Comparison of ENCODE assay signal across 8 cellular contexts in genomic region chr5:83711982-83712601, GRCh38. TPM values are rescaled to one million over a fixed set of nuclear protein-coding genes. Genes with fewer than 3 reads are reported as not detected.
DNase-seq lines count a peak whose midpoint lies in the region; ATAC-seq and TF ChIP-seq lines count a peak whose summit lies in the region.

No MANE protein-coding gene starts in this region.

- CTCF ChIA-PET in CD8-positive, alpha-beta T cell (lab: Charles Lee) = interaction anchor here (0.6 to 2.0 kb wide), 4 partner anchors 9 to 443 kb away, joined by 3 to 8 read pairs (median 4); partner anchors contain the start of gene HAPLN1

- H3K36me3 ChIP-seq in CD8-positive, alpha-beta T cell (ENCODE audit: insufficient read depth, low read length) = no peaks in the 10 kb centered on the region
- H3K36me3 ChIP-seq in neural cell (ENCODE audit: insufficient read depth, low read length) = no peaks in the 10 kb centered on the region

- H3K27ac Mint-ChIP-seq in CD8-positive, alpha-beta T cell = no peak overlapping the region

- H3K9me3 Mint-ChIP-seq in CD8-positive, alpha-beta T cell = no peaks in the 10 kb centered on the region

- H3K27me3 ChIP-seq in CD8-positive, alpha-beta T cell (ENCODE audit: insufficient read depth, low read length) = no peaks in the 10 kb centered on the region
- H3K27me3 ChIP-seq in neural cell (ENCODE audit: insufficient read depth, low read depth, low read length) = no peaks in the 10 kb centered on the region

- no peak overlapping the region for H3K4me3 ChIP-seq in CD8-positive, alpha-beta T cell (ENCODE audit: low read depth, low read length)
- no peak overlapping the region for H3K4me3 ChIP-seq in neural cell (ENCODE audit: low read length)

- H3K4me2 ChIP-seq in neural cell (ENCODE audit: low read length) = no peak overlapping the region

- no peaks in the 10 kb centered on the region for H4K20me1 ChIP-seq in neural cell (ENCODE audit: insufficient read depth)

- no peaks in the 10 kb centered on the region for H3K4me1 Mint-ChIP-seq in CD8-positive, alpha-beta T cell (ENCODE audit: low read depth)

- H3K9me2 ChIP-seq in neural cell (ENCODE audit: insufficient read depth, low read length) = no peaks in the 10 kb centered on the region

- H2AFZ ChIP-seq in neural cell (ENCODE audit: low read depth, low read length) = no peak overlapping the region

- POLR2A ChIA-PET in CD8-positive, alpha-beta T cell (lab: Charles Lee) = no interaction called here

- peaks cover 7% of the 10 kb centered on the region for H3K27me3 Mint-ChIP-seq in CD8-positive, alpha-beta T cell (ENCODE audit: low read depth)

- H3K9ac ChIP-seq in neural cell (ENCODE audit: low read length) = no peak overlapping the region

- DNase-seq in CD8-positive, alpha-beta T cell = peak in 1 of 7 experiments; percentile 20
- peak; percentile 13 for DNase-seq in OCI-M2 (lab: John Stamatoyannopoulos, UW; ENCODE audit: unreplicated experiment)
- peak; percentile 17 to 52 for DNase-seq in dermis microvascular lymphatic vessel endothelial cell (ENCODE audit: low read depth in 2 of 2)
- no peak for DNase-seq in COLO829 (ENCODE audit: low spot score)
- no peak for DNase-seq in activated effector memory CD4-positive, alpha-beta T cell treated with Interleukin-2 at 50 U/mL for 16 hours

- ATAC-seq in CD8-positive, alpha-beta T cell = no peak
- ATAC-seq in GM18508 (IDR thresholded peaks at IDR 0.05; ENCODE audit: insufficient read depth, unreplicated experiment) (peak; percentile 70), HG02973 (IDR thresholded peaks at IDR 0.05; ENCODE audit: unreplicated experiment) (peak; percentile 70)

- TF ChIP-seq RAD21 in neural cell (conservative IDR thresholded peaks at IDR 0.05) = peak; percentile 59

- TF ChIP-seq CTCF in CD8-positive, alpha-beta T cell (IDR thresholded peaks at IDR 0.05) = peak; percentile 83
- TF ChIP-seq CTCF in neural cell (IDR thresholded peaks at IDR 0.05; ENCODE audit: poor library complexity, severe bottlenecking) = peak; percentile 67

- H3K9me3 ChIP-seq in CD8-positive, alpha-beta T cell (ENCODE audit: low read length) = no peaks in the 10 kb centered on the region
- no peaks in the 10 kb centered on the region for H3K9me3 ChIP-seq in neural cell (ENCODE audit: low read length)

- no peak for TF ChIP-seq EP300 in neural cell (conservative IDR thresholded peaks at IDR 0.05; ENCODE audit: poor library complexity, severe bottlenecking)

- H3K4me3 Mint-ChIP-seq in CD8-positive, alpha-beta T cell = no peak overlapping the region

- no peaks in the 10 kb centered on the region for H3K79me2 ChIP-seq in neural cell (replicated peaks; ENCODE audit: insufficient read depth, low read length)

- intact Hi-C loops in CD8-positive, alpha-beta T cell (cut with DNase I, micrococcal nuclease) = no loop called here

- H3F3A ChIP-seq in neural cell (ENCODE audit: insufficient read depth, low read length, poor library complexity, severe bottlenecking) = no peaks in the 10 kb centered on the region

- H3K4me1 ChIP-seq in CD8-positive, alpha-beta T cell (ENCODE audit: insufficient read depth, low read length) = no peaks in the 10 kb centered on the region

- H3K27ac ChIP-seq in CD8-positive, alpha-beta T cell (ENCODE audit: low read depth, low read length) = no peak overlapping the region
- H3K27ac ChIP-seq in neural cell (ENCODE audit: low read length) = no peak overlapping the region

- no peaks in the 10 kb centered on the region for H3K36me3 Mint-ChIP-seq in CD8-positive, alpha-beta T cell

TF ChIP-seq in neural cell, 6 proteins besides CTCF, POLR2A, EP300 and RAD21:
- TF ChIP-seq SMC3 (conservative IDR thresholded peaks at IDR 0.05; ENCODE audit: poor library complexity) = peak; percentile 70
- no peak for TF ChIP-seq TAF1 (IDR thresholded peaks at IDR 0.05; ENCODE audit: low read depth)
- TF ChIP-seq POLR2AphosphoS5 (IDR thresholded peaks at IDR 0.05) = no peak
- TF ChIP-seq, protein P1, sequence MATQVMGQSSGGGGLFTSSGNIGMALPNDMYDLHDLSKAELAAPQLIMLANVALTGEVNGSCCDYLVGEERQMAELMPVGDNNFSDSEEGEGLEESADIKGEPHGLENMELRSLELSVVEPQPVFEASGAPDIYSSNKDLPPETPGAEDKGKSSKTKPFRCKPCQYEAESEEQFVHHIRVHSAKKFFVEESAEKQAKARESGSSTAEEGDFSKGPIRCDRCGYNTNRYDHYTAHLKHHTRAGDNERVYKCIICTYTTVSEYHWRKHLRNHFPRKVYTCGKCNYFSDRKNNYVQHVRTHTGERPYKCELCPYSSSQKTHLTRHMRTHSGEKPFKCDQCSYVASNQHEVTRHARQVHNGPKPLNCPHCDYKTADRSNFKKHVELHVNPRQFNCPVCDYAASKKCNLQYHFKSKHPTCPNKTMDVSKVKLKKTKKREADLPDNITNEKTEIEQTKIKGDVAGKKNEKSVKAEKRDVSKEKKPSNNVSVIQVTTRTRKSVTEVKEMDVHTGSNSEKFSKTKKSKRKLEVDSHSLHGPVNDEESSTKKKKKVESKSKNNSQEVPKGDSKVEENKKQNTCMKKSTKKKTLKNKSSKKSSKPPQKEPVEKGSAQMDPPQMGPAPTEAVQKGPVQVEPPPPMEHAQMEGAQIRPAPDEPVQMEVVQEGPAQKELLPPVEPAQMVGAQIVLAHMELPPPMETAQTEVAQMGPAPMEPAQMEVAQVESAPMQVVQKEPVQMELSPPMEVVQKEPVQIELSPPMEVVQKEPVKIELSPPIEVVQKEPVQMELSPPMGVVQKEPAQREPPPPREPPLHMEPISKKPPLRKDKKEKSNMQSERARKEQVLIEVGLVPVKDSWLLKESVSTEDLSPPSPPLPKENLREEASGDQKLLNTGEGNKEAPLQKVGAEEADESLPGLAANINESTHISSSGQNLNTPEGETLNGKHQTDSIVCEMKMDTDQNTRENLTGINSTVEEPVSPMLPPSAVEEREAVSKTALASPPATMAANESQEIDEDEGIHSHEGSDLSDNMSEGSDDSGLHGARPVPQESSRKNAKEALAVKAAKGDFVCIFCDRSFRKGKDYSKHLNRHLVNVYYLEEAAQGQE (IDR thresholded peaks at IDR 0.05; ENCODE audit: borderline replicate concordance) = no peak
- no peak for TF ChIP-seq MXI1 (conservative IDR thresholded peaks at IDR 0.05; ENCODE audit: poor library complexity, severe bottlenecking)
- TF ChIP-seq EZH2 (IDR thresholded peaks at IDR 0.05; ENCODE audit: borderline replicate concordance, insufficient read depth, low read length, poor library complexity, severe bottlenecking) = no peak

RNA-seq across cellular contexts. Expression of gene HAPLN1, which starts 8.6 kb away (rescaled TPM):
- total RNA-seq in CD8-positive, alpha-beta T cell = not detected
- not detected in 2 replicates for total RNA-seq in dermis microvascular lymphatic vessel endothelial cell
- polyA plus RNA-seq in neural cell = 0.10 TPM in 2 replicates
- polyA minus RNA-seq in neural cell = 0.24 TPM in 1 of 2 replicates, not detected in the other

Comparison
In these comparisons a context has a peak if more than half of its experiments do, and no peak if none do; other contexts are left out.
1. DNase-seq: peak in OCI-M2 (single experiment) and dermis microvascular lymphatic vessel endothelial cell (2 of 2); none in COLO829 (single experiment) and activated effector memory CD4-positive, alpha-beta T cell treated with Interleukin-2 at 50 U/mL for 16 hours (single experiment).